1 cellular context compared by ENCODE assay signal in genomic region chr13:113387396-113387795, GRCh38.
TF ChIP-seq lines count a peak whose summit lies in the region.

No MANE protein-coding gene starts in this region.

TF ChIP-seq in HepG2, 621 proteins besides CTCF, POLR2A, EP300 and RAD21:
- TF ChIP-seq GRHL1 (CRISPR knock-in tag; conservative IDR thresholded peaks at IDR 0.05) (no peak), NR1H2 (CRISPR knock-in tag; IDR thresholded peaks at IDR 0.05; ENCODE audit: borderline replicate concordance, low read depth) (no peak), ZNF280D (CRISPR knock-in tag; IDR thresholded peaks at IDR 0.05) (no peak), ZNF737 (CRISPR knock-in tag; IDR thresholded peaks at IDR 0.05; ENCODE audit: borderline replicate concordance) (no peak), HNF4A (CRISPR knock-in tag; IDR thresholded peaks at IDR 0.05) (peak; percentile 58; the same call in 1 of the 2 replicates), ARID5B (CRISPR knock-in tag; IDR thresholded peaks at IDR 0.05) (0 out of 2 replicates have a peak, but pooled peaks have one; percentile 15)
TF ChIP-seq in HepG2: peak in this region for 2.
